22 cellular contexts compared by ENCODE assay signal in the genomic region with DNA sequence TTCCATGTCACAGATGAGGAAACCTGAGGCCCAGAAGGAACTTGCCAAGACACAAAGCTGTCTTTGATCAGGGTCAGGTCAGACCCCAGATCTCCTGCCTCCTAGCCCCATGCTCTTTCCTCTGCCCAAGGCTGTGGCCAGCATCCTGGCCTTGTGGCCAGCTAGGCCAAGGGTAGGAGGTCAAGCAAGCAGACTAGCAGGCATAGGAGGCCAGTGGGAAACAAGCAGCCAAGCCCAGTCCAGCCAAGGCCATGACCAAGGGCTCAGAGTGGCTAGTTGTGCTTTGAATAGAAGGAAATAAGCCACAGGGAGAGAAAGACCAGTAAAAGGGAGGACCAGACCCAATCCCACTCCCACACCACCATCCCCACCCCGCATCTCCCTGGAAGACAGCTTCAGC. TPM values are rescaled to one million over a fixed set of nuclear protein-coding genes. Genes with fewer than 3 reads are reported as not detected.
DNase-seq lines count a peak whose midpoint lies in the region; ATAC-seq, FAIRE-seq and TF ChIP-seq lines count a peak whose summit lies in the region.
"Had no signal": no experiment of that assay in that cellular context is flagged by ENCODE, and none has a peak within 500 bp of the region (broad histone marks: within the 10 kb centered on the region; RNA-seq: fewer than 3 reads in every experiment).

No MANE protein-coding gene starts in this region.

- H3K36me3 ChIP-seq in cardiac muscle cell, result no peaks in the 10 kb centered on the region
- peaks cover 0 to under 1% (median 0%) of the 10 kb centered on the region in 3 donors for H3K36me3 ChIP-seq in pancreas
- no peaks in the 10 kb centered on the region for H3K36me3 ChIP-seq in upper lobe of right lung
- H3K36me3 ChIP-seq: BLaER1 treated with 17β-estradiol and CSF1 and Interleukin-3, amounts not matched to agents 10 nM and 100 nM; MG63; Peyer's patch had no signal

- H3K27me3 ChIP-seq in cardiac muscle cell (no peaks in the 10 kb centered on the region), pancreas (no peaks in the 10 kb centered on the region), upper lobe of right lung (no peaks in the 10 kb centered on the region)
- H3K27me3 ChIP-seq: MG63, Peyer's patch had no signal

- ATAC-seq in pancreas (no peak), upper lobe of right lung (no peak), HG03354 (IDR thresholded peaks at IDR 0.05; ENCODE audit: poor library complexity, severe bottlenecking, unreplicated experiment) (no peak)

- H3K27ac ChIP-seq in cardiac muscle cell, result peak overlapping the region; percentile 18
- H3K27ac ChIP-seq in pancreas, result peak overlapping the region in 3 of 4 donors; percentile 17 to 95 (median 94)
- peak overlapping the region; percentile 58 for H3K27ac ChIP-seq in upper lobe of right lung

- FAIRE-seq in pancreas (lab: Jason Lieb, UNC), result no peak

- H3K4me1 ChIP-seq in cardiac muscle cell (ENCODE audit: low read depth), result peaks cover 11% of the 10 kb centered on the region
- H3K4me1 ChIP-seq in pancreas, result peaks cover 56 to 65% (median 58%) of the 10 kb centered on the region in 3 donors
- peaks cover 47% of the 10 kb centered on the region for H3K4me1 ChIP-seq in upper lobe of right lung

- intact Hi-C loops in cardiac septum (cut with DNase I) (no loop called here), pancreas (cut with DNase I) (no loop called here), upper lobe of right lung (cut with DNase I) (no loop called here)

- H3K9me3 ChIP-seq in cardiac muscle cell (ENCODE audit: low read depth) (no peaks in the 10 kb centered on the region), pancreas (no peaks in the 10 kb centered on the region), upper lobe of right lung (no peaks in the 10 kb centered on the region)
- H3K9me3 ChIP-seq: BLaER1 treated with 17β-estradiol and CSF1 and Interleukin-3, amounts not matched to agents 10 nM and 100 nM; MG63; Peyer's patch had no signal

- H3K4me3 ChIP-seq in cardiac muscle cell, result no peak overlapping the region
- no peak overlapping the region for H3K4me3 ChIP-seq in pancreas
- no peak overlapping the region for H3K4me3 ChIP-seq in upper lobe of right lung
- H3K4me3 ChIP-seq: BLaER1 treated with 17β-estradiol and CSF1 and Interleukin-3, amounts not matched to agents 10 nM and 100 nM; MG63; Peyer's patch had no signal

- DNase-seq in cardiac muscle cell (ENCODE audit: low read depth in 1 of 2, low spot score in 1 of 2), result no peak
- no peak for DNase-seq in cardiac septum (ENCODE audit: low spot score)
- DNase-seq in fibroblast of gingiva (ENCODE audit: low read depth), result peak; percentile 53
- no peak for DNase-seq in pancreas
- no peak for DNase-seq in upper lobe of right lung
- no peak for DNase-seq in DMS79 treated with DMSO at 0.1 percent for 48 hours (lab: John Stamatoyannopoulos, UW)
- DNase-seq in NCI-H345 treated with DMSO at 0.1 percent for 48 hours (lab: John Stamatoyannopoulos, UW; ENCODE audit: unreplicated experiment), result no peak
- DNase-seq: 8988T; activated CD4-positive, alpha-beta T cell treated with anti-CD3 and anti-CD28 coated beads for 48 hours; activated effector memory CD4-positive, alpha-beta T cell treated with anti-CD3 and anti-CD28 coated beads, Interleukin-2, amount 50 U/mL, for 16 hours; amniotic stem cell; cerebellar nuclear complex; endodermal cell; left cardiac atrium; MG63; NCI-H1436 treated with DMSO at 0.1 percent for 48 hours; Peyer's patch; stimulated activated CD4-positive, alpha-beta T cell treated with anti-CD3 and anti-CD28 coated beads, Interleukin-4, amount 100 ng/mL, for 1 hour; substantia nigra had no signal

- TF ChIP-seq CTCF in cardiac muscle cell (IDR thresholded peaks at IDR 0.05; ENCODE audit: low read depth, low read length) (no peak), pancreas (IDR thresholded peaks at IDR 0.05) (no peak), upper lobe of right lung (IDR thresholded peaks at IDR 0.05) (no peak)

- 92 to 100% methylated on average over 1 of the region's 1 CpG for WGBS in pancreas, 2 donors

RNA-seq across cellular contexts. Expression of a gene that starts 30.4 kb away (rescaled TPM):
- total RNA-seq in cardiac muscle cell (2.9 and 6.2 TPM in 2 replicates), cardiac septum (0.70 TPM), pancreas (10 to 100 TPM; 23.6 to 46.4 (median 31.4) TPM), upper lobe of right lung (25.4 TPM)
- polyA plus RNA-seq in cardiac muscle cell (3.1 and 3.5 TPM in 2 replicates), pancreas (1 to 10 TPM; 7.5 to 9.0 TPM)
- total RNA-seq: endodermal cell, G401 had no signal

RNA-seq across cellular contexts. Expression of a gene that starts 41.2 kb away (rescaled TPM):
- total RNA-seq in cardiac muscle cell (11.2 and 21.4 TPM in 2 replicates), cardiac septum (18.6 TPM), pancreas (10 to 100 TPM; 10.1 to 21.9 (median 12.1) TPM), upper lobe of right lung (42.2 TPM)
- polyA plus RNA-seq in cardiac muscle cell (4.2 and 7.2 TPM in 2 replicates), pancreas (1 to 10 TPM; 9.3 to 9.9 TPM)

Comparison
In these comparisons a context has a peak if more than half of its experiments do, and no peak if none do; other contexts are left out.
1. H3K27ac ChIP-seq: peak in every context shown above with its lines; median percentile 94 in pancreas; 58 in upper lobe of right lung; 18 in cardiac muscle cell.